In genomic region chr17:8939496-8940334, GRCh38 we compare ENCODE assay signal across 11 cellular contexts. TPM values are rescaled to one million over a fixed set of nuclear protein-coding genes. Genes with fewer than 3 reads are reported as not detected.
DNase-seq lines count a peak whose midpoint lies in the region; ATAC-seq and TF ChIP-seq lines count a peak whose summit lies in the region.
"Had no signal": no experiment of that assay in that cellular context is flagged by ENCODE, and none has a peak within 500 bp of the region (broad histone marks: within the 10 kb centered on the region; RNA-seq: fewer than 3 reads in every experiment).

No MANE protein-coding gene starts in this region.

- no peaks in the 10 kb centered on the region for H3K4me1 ChIP-seq in mammary epithelial cell (ENCODE audit: insufficient read depth, low read length)

- no peak overlapping the region for H3K4me2 ChIP-seq in mammary epithelial cell (ENCODE audit: insufficient read depth, low read depth, low read length)

- dilution Hi-C loops in mammary epithelial cell (cut with HindIII; ENCODE audit: low sequenced_read_pairs), result no loop called here

- peaks cover 61% of the 10 kb centered on the region for H3K36me3 Mint-ChIP-seq in CD4-positive, alpha-beta T cell (ENCODE audit: low read depth)
- peaks cover 15% of the 10 kb centered on the region for H3K36me3 Mint-ChIP-seq in IgD-negative memory B cell
- H3K36me3 Mint-ChIP-seq in central memory CD8-positive, alpha-beta T cell (ENCODE audit: insufficient read depth), result peaks cover 38% of the 10 kb centered on the region

- peak overlapping the region; percentile 55 for H3K27ac ChIP-seq in CD4-positive, alpha-beta T cell (ENCODE audit: low read depth, low read length)
- H3K27ac ChIP-seq in mammary epithelial cell (ENCODE audit: insufficient read depth, low read depth, low read length), result no peak overlapping the region
- H3K27ac ChIP-seq: HL-60 had no signal

- H3K9me3 Mint-ChIP-seq in CD4-positive, alpha-beta T cell, result no peaks in the 10 kb centered on the region
- peaks cover 0 to 2% (median 0%) of the 10 kb centered on the region in 3 donors for H3K9me3 Mint-ChIP-seq in IgD-negative memory B cell
- H3K9me3 Mint-ChIP-seq in central memory CD8-positive, alpha-beta T cell, result no peaks in the 10 kb centered on the region

- WGBS in mammary epithelial cell (ENCODE audit: low coverage, missing lambda C conversion rate), result 78% methylated on average over 10 of the region's 12 CpGs

- POLR2A ChIA-PET in CD4-positive, alpha-beta T cell (lab: Charles Lee), result interaction anchor here (0.8 to 7.6 kb wide), 4 partner anchors 9 to 25 kb away, joined by 3 to 66 read pairs (median 35); partner anchors contain the start of gene PIK3R5

- H3K4me3 ChIP-seq in mammary epithelial cell (replicated peaks in 1 of 3; ENCODE audit: insufficient read depth in 1 of 3, low read depth in 2 of 3, low read length in 3 of 3), result no peak overlapping the region

- peak overlapping the region; percentile 77 for H3K4me3 Mint-ChIP-seq in CD4-positive, alpha-beta T cell
- H3K4me3 Mint-ChIP-seq in IgD-negative memory B cell, result peak overlapping the region; percentile 62 to 86 (median 74)
- H3K4me3 Mint-ChIP-seq in central memory CD8-positive, alpha-beta T cell, result peak overlapping the region; percentile 77

- H3K9me3 ChIP-seq in CD4-positive, alpha-beta T cell (ENCODE audit: control insufficient read depth, low read length), result no peaks in the 10 kb centered on the region
- H3K9me3 ChIP-seq in mammary epithelial cell (replicated peaks; ENCODE audit: insufficient read depth, low read length), result no peaks in the 10 kb centered on the region

- no peak overlapping the region for H3K9ac ChIP-seq in mammary epithelial cell (ENCODE audit: insufficient read depth, low read length)

- TF ChIP-seq POLR2A in GM19099 (IDR thresholded peaks at IDR 0.05; ENCODE audit: extremely low read depth, insufficient read length, low read depth), result peak; percentile 21

- no peak overlapping the region for H2AFZ ChIP-seq in mammary epithelial cell (ENCODE audit: low read depth, low read length)

- H3K27me3 Mint-ChIP-seq in CD4-positive, alpha-beta T cell, result no peaks in the 10 kb centered on the region
- H3K27me3 Mint-ChIP-seq in IgD-negative memory B cell, result peaks cover 1% of the 10 kb centered on the region
- no peaks in the 10 kb centered on the region for H3K27me3 Mint-ChIP-seq in central memory CD8-positive, alpha-beta T cell

- in situ Hi-C loops in mammary epithelial cell (cut with MboI; ENCODE audit: low sequenced_read_pairs in 2 of 2), result no loop called here

- no peaks in the 10 kb centered on the region for H3K27me3 ChIP-seq in CD4-positive, alpha-beta T cell (ENCODE audit: control insufficient read depth, insufficient read depth, low read length)
- H3K27me3 ChIP-seq in mammary epithelial cell (ENCODE audit: insufficient read depth, low read length), result peaks cover 5% of the 10 kb centered on the region

- peak in 1 of 10 experiments; percentile 34 for DNase-seq in CD4-positive, alpha-beta T cell
- no peak for DNase-seq in central memory CD8-positive, alpha-beta T cell (ENCODE audit: low spot score in 2 of 2)
- DNase-seq in HT-29 (ENCODE audit: low spot score) (no peak), NAMALWA (ENCODE audit: low spot score) (no peak), NCI-H2227 treated with DMSO at 0.1 percent for 48 hours (lab: John Stamatoyannopoulos, UW) (no peak), mammary epithelial cell (no peak)
- DNase-seq: Right ventricle myocardium superior had no signal

- ATAC-seq in CD4-positive, alpha-beta T cell (ENCODE audit: poor library complexity), result peak; percentile 56
- peak; percentile 38 for ATAC-seq in central memory CD8-positive, alpha-beta T cell (replicated peaks; ENCODE audit: extremely low read depth, poor library complexity, severe bottlenecking)

- CTCF ChIA-PET in CD4-positive, alpha-beta T cell (lab: Charles Lee), result interaction anchor here (1.5 kb wide), 1 partner anchor 38 kb away, joined by 6 read pairs; no protein-coding TSS in a partner anchor
- CTCF ChIA-PET in mammary epithelial cell (lab: Charles Lee; ENCODE audit: low non-redundant PET), result no interaction called here

- no TSS peak for BruUV-seq in mammary epithelial cell (replicated peaks; lab: Mats Ljungman, UMichigan)

- no peaks in the 10 kb centered on the region for H3K36me3 ChIP-seq in mammary epithelial cell (ENCODE audit: insufficient read depth, low read length)

- H3K79me2 ChIP-seq in mammary epithelial cell (ENCODE audit: insufficient read depth, low read length), result no peaks in the 10 kb centered on the region

- peaks cover 92% of the 10 kb centered on the region for H3K4me1 Mint-ChIP-seq in CD4-positive, alpha-beta T cell (ENCODE audit: low read depth)
- peaks cover 48 to 69% (median 57%) of the 10 kb centered on the region in 3 donors for H3K4me1 Mint-ChIP-seq in IgD-negative memory B cell
- peaks cover 93% of the 10 kb centered on the region for H3K4me1 Mint-ChIP-seq in central memory CD8-positive, alpha-beta T cell

- intact Hi-C loops in CD4-positive, alpha-beta T cell (cut with DNase I, micrococcal nuclease), result loop anchor here (2.0 to 5.0 kb wide), 2 partner anchors 25 to 42 kb away; partner anchors contain the start of gene PIK3R5 (in 1 of the 2)
- intact Hi-C loops in mammary epithelial cell (cut with micrococcal nuclease), result no loop called here

- no peaks in the 10 kb centered on the region for H4K20me1 ChIP-seq in mammary epithelial cell (ENCODE audit: insufficient read depth, low read length)

- peak overlapping the region; percentile 94 for H3K27ac Mint-ChIP-seq in CD4-positive, alpha-beta T cell
- peak overlapping the region; percentile 83 to 95 (median 88) for H3K27ac Mint-ChIP-seq in IgD-negative memory B cell
- H3K27ac Mint-ChIP-seq in central memory CD8-positive, alpha-beta T cell (ENCODE audit: low read depth), result peak overlapping the region; percentile 92

- TF ChIP-seq CTCF in CD4-positive, alpha-beta T cell (IDR thresholded peaks at IDR 0.05), result no peak
- no peak for TF ChIP-seq CTCF in mammary epithelial cell (conservative IDR thresholded peaks at IDR 0.05 in 1 of 2, IDR thresholded peaks at IDR 0.05 in 1 of 2; ENCODE audit: extremely low read depth in 1 of 2, insufficient read depth in 1 of 2, low read depth in 1 of 2, low read length in 2 of 2)

RNA-seq across cellular contexts. Expression of gene PIK3R5, which starts 25.8 kb away (rescaled TPM):
- 100 to 1,000 TPM; 153 to 159 TPM for total RNA-seq in CD4-positive, alpha-beta T cell
- polyA plus RNA-seq in IgD-negative memory B cell (30.7 TPM), mammary epithelial cell (0.16 TPM)
- total RNA-seq in HT-29 (2014; rRNA removed; shearing (Covaris generic)), result not detected in 2 replicates
- under 1 TPM in 1 of 2 donors, not detected in 1; 0.71 TPM for total RNA-seq in mammary epithelial cell
- 6.0 TPM for polyA minus RNA-seq in mammary epithelial cell
- total RNA-seq: osteocyte had no signal

Comparison
In these comparisons a context has a peak if more than half of its experiments do, and no peak if none do; other contexts are left out.
1. RNA of gene PIK3R5, which starts 25.8 kb away (total RNA-seq): 153 to 159 TPM in CD4-positive, alpha-beta T cell; 0.71 TPM in mammary epithelial cell and not detected in HT-29; every median in the first group is over 10 times any median in the second.
2. Peak in every context shown above with its lines, with median percentiles within 50 percentile points of each other: H3K27ac Mint-ChIP-seq and H3K4me3 Mint-ChIP-seq.